8 cellular contexts compared by ENCODE assay signal in the genomic region with DNA sequence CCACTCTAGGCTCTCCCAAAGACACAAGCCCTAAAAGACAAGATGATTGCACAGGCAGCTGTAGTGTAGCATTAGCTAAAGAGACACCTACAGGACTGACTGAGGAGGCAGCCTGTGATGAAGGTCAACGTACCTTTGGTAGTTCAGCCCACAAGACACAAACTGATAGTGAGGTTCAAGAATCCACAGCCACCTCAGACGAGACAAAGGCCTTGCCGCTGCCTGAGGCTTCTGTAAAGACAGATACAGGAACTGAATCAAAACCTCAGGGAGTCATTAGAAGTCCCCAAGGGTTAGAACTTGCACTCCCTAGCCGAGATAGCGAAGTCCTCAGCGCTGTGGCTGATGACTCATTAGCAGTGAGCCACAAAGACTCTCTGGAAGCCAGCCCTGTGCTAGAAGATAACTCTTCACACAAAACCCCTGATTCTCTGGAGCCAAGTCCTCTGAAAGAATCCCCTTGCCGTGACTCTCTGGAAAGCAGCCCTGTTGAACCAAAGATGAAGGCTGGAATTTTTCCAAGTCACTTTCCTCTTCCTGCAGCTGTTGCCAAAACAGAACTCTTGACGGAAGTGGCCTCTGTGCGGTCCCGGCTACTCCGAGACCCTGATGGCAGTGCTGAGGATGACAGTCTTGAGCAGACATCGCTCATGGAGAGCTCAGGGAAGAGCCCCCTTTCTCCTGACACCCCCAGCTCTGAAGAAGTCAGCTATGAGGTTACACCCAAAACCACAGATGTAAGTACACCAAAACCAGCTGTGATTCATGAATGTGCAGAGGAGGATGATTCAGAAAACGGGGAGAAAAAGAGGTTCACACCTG.
DNase-seq lines count a peak whose midpoint lies in the region; ATAC-seq, FAIRE-seq and TF ChIP-seq lines count a peak whose summit lies in the region.

No MANE protein-coding gene starts in this region.

- H2AFZ ChIP-seq in HepG2 (ENCODE audit: low read length), result no peak overlapping the region

- ATAC-seq in HG03342 (IDR thresholded peaks at IDR 0.05; ENCODE audit: unreplicated experiment) (peak; percentile 98), HepG2 (peak; percentile 79)

- CTCF ChIA-PET in HepG2 (lab: Yijun Ruan, JAX; ENCODE audit: low intra/inter-chr PET ratio, low total read pairs), result no interaction called here

- no peaks in the 10 kb centered on the region for H4K20me1 ChIP-seq in HepG2 (ENCODE audit: insufficient read depth, low read length)

- no TSS peak for BruUV-seq in HepG2 (replicated peaks; lab: Mats Ljungman, UMichigan)

- no peak overlapping the region for H3K4me3 ChIP-seq in HepG2 (replicated peaks in 1 of 3; ENCODE audit: insufficient read depth in 1 of 3, low read depth in 2 of 3, low read length in 3 of 3)

- no peak overlapping the region for H3K9ac ChIP-seq in HepG2 (ENCODE audit: insufficient read depth, low read depth, low read length)

- no peaks in the 10 kb centered on the region for H3K27me3 ChIP-seq in HepG2 (ENCODE audit: control insufficient read depth in 1 of 2, insufficient read depth in 2 of 2, low read length in 2 of 2)

- no peak for TF ChIP-seq POLR2A in HepG2 (IDR thresholded peaks at IDR 0.05; ENCODE audit: insufficient read depth in 1 of 2, low read depth in 2 of 2, low read length in 2 of 2)

- no peaks in the 10 kb centered on the region for H3K79me2 ChIP-seq in HepG2 (ENCODE audit: insufficient read depth, low read length)

- no peaks in the 10 kb centered on the region for H3K9me3 ChIP-seq in HepG2 (ENCODE audit: low read length)

- no peak for TF ChIP-seq EP300 in HepG2 (IDR thresholded peaks at IDR 0.05; ENCODE audit: low read depth in 2 of 2, low read length in 2 of 2)
- TF ChIP-seq EP300 in HepG2 (CRISPR knock-in tag; IDR thresholded peaks at IDR 0.05; ENCODE audit: borderline replicate concordance), result no peak

- FAIRE-seq in HepG2 (lab: Jason Lieb, UNC), result no peak

- H3K4me2 ChIP-seq in HepG2 (ENCODE audit: low read depth, low read length), result no peak overlapping the region

- no peaks in the 10 kb centered on the region for H3K4me1 ChIP-seq in HepG2 (ENCODE audit: insufficient read depth, low read length)

- 0 out of 2 replicates have a peak, but pooled peaks have one; percentile 10 for TF ChIP-seq CTCF in HepG2 (CRISPR knock-in tag; IDR thresholded peaks at IDR 0.05)

- intact Hi-C loops in HepG2 (cut with micrococcal nuclease; ENCODE audit: unreplicated experiment), result no loop called here

- no peak overlapping the region for H3K27ac ChIP-seq in HepG2 (ENCODE audit: extremely low read length, insufficient read depth, low read length)

- peak; percentile 88 for DNase-seq in AG20443 (ENCODE audit: low spot score)
- peak; percentile 34 for DNase-seq in GM19240 (ENCODE audit: insufficient read length, low spot score)
- DNase-seq in T follicular helper cell (ENCODE audit: low read depth), result peak; percentile 13
- DNase-seq in activated naive CD8-positive, alpha-beta T cell treated with anti-CD3 and anti-CD28 coated beads, Interleukin-2, amount 50 U/mL, for 16 hours (ENCODE audit: low read depth, low spot score), result peak; percentile 47
- no peak for DNase-seq in HepG2 (ENCODE audit: low spot score)
- DNase-seq in stimulated activated CD8-positive, alpha-beta memory T cell treated with anti-CD3 and anti-CD28 coated beads, Interleukin-7, amount 100 ng/mL, for 24 hours (ENCODE audit: low read depth), result peak; percentile 37
- DNase-seq in DMS114 treated with DMSO at 0.1 percent for 48 hours (lab: John Stamatoyannopoulos, UW; ENCODE audit: unreplicated experiment), result no peak

- in situ Hi-C loops in HepG2 (cut with HindIII; ENCODE audit: extremely low pct_ligation_motif_present, low pct_unique_long_range_greater_than_20kb), result no loop called here

- TF ChIP-seq RAD21 in HepG2 (CRISPR knock-in tag; IDR thresholded peaks at IDR 0.05), result no peak

- no peaks in the 10 kb centered on the region for H3K36me3 ChIP-seq in HepG2 (replicated peaks in 1 of 2; ENCODE audit: control insufficient read depth in 1 of 2, insufficient read depth in 2 of 2, low read length in 2 of 2)

- WGBS in HepG2 (ENCODE audit: low lambda C conversion rate), result 70% methylated on average over 9 of the region's 13 CpGs

- POLR2A ChIA-PET in HepG2 (lab: Yijun Ruan, JAX), result no interaction called here

TF ChIP-seq in HepG2, 621 proteins besides CTCF, POLR2A, EP300 and RAD21:
- no peak for TF ChIP-seq IRX3 (CRISPR knock-in tag; IDR thresholded peaks at IDR 0.05; ENCODE audit: borderline replicate concordance, low read depth)
- no peak for TF ChIP-seq ZKSCAN5 (CRISPR knock-in tag; IDR thresholded peaks at IDR 0.05)
- TF ChIP-seq FOSL2 (CRISPR knock-in tag; IDR thresholded peaks at IDR 0.05), result peak; percentile 34; the same call in 1 of the 2 replicates

Comparison
In these comparisons a context has a peak if more than half of its experiments do, and no peak if none do; other contexts are left out.
1. DNase-seq: peak in AG20443 (single experiment), GM19240 (single experiment), T follicular helper cell (single experiment), activated naive CD8-positive, alpha-beta T cell treated with anti-CD3 and anti-CD28 coated beads, Interleukin-2, amount 50 U/mL, for 16 hours (single experiment) and stimulated activated CD8-positive, alpha-beta memory T cell treated with anti-CD3 and anti-CD28 coated beads, Interleukin-7, amount 100 ng/mL, for 24 hours (single experiment); none in HepG2 (single experiment) and DMS114 treated with DMSO at 0.1 percent for 48 hours (single experiment).